ENCODE assay signal across 1 cellular context in the genomic region with DNA sequence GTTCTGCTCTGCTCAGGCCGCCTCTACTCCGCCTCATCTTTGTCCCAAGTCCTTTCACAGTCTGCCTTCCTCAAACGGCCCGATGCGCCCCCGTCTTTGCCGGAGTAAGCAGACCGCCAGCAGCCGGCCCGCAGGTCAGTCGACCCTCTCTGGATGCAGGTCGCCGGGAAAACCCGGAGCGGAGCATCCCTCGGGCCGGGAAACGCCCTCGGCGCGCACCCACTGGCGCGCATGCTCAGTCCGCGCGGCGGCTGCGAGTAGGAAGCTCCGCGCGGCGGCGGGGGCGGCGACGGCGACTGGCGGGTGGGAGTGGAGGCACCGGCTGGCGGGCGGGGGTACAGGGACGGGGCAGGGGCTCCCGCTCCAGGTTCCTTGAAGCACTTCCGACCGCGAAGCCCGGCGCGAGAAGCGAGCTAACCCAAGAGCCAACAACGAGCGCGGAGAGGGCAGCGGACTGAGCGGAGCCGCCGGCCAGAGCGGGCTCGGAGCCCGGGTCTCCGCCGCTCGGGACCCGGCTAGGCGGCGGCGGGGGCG.
TF ChIP-seq lines count a peak whose summit lies in the region.

LRRC1 (plus strand) TSS at position 286 of the 534 bp plus-strand sequence. CDS start 252 bp downstream, outside the sequence.

TF ChIP-seq in HepG2, 621 proteins besides CTCF, POLR2A, EP300 and RAD21 (continued from another document and continues in another):
- TF ChIP-seq ZNF614 (CRISPR knock-in tag; IDR thresholded peaks at IDR 0.05; ENCODE audit: borderline replicate concordance) (peak; percentile 24; the same call in 1 of the 2 replicates), MED1 (CRISPR knock-in tag; IDR thresholded peaks at IDR 0.05) (peak; percentile 85), ZNF556 (CRISPR knock-in tag; IDR thresholded peaks at IDR 0.05; ENCODE audit: borderline replicate concordance) (peak; percentile 77; the same call in 1 of the 2 replicates), MAFK (conservative IDR thresholded peaks at IDR 0.05 in 1 of 2, IDR thresholded peaks at IDR 0.05 in 1 of 2; ENCODE audit: low read length in 2 of 2) (0 out of 4 replicates have a peak, but pooled peaks of 1 of the 2 experiments have one; percentile 3), ZNF619 (CRISPR knock-in tag; IDR thresholded peaks at IDR 0.05) (peak; percentile 59; the same call in 1 of the 2 replicates), HMGXB3 (CRISPR knock-in tag; IDR thresholded peaks at IDR 0.05; ENCODE audit: borderline replicate concordance) (0 out of 2 replicates have a peak, but pooled peaks have one; percentile 22), ZNF761 (CRISPR knock-in tag; conservative IDR thresholded peaks at IDR 0.05) (no peak; the same call in 1 of the 2 replicates), ZNF34 (CRISPR knock-in tag; IDR thresholded peaks at IDR 0.05; ENCODE audit: borderline replicate concordance) (no peak), ZNF282 (IDR thresholded peaks at IDR 0.05; ENCODE audit: partially characterized antibody) (no peak), ZNF580 (CRISPR knock-in tag; IDR thresholded peaks at IDR 0.05; ENCODE audit: borderline replicate concordance, low read depth) (peak; percentile 94; the same call in 1 of the 2 replicates), HIVEP1 (CRISPR knock-in tag; IDR thresholded peaks at IDR 0.05) (peak; percentile 8; the same call in 1 of the 2 replicates), PBX2 (CRISPR knock-in tag; IDR thresholded peaks at IDR 0.05) (no peak), ZNF264 (CRISPR knock-in tag; IDR thresholded peaks at IDR 0.05) (peak; percentile 39; the same call in 1 of the 2 replicates), SATB2 (CRISPR knock-in tag; IDR thresholded peaks at IDR 0.05) (no peak; the same call in 1 of the 2 replicates), NR3C1 (CRISPR knock-in tag; IDR thresholded peaks at IDR 0.05) (no peak), KAT7 (CRISPR knock-in tag; IDR thresholded peaks at IDR 0.05; ENCODE audit: borderline replicate concordance) (no peak), ZFP1 (CRISPR knock-in tag; IDR thresholded peaks at IDR 0.05) (no peak), ZNF720 (CRISPR knock-in tag; IDR thresholded peaks at IDR 0.05) (no peak), RELA (CRISPR knock-in tag; IDR thresholded peaks at IDR 0.05) (peak; percentile 59), ONECUT2 (CRISPR knock-in tag; IDR thresholded peaks at IDR 0.05) (no peak; the same call in 1 of the 2 replicates), TCF7 (IDR thresholded peaks at IDR 0.05; ENCODE audit: low read depth) (no peak), ZNF234 (CRISPR knock-in tag; conservative IDR thresholded peaks at IDR 0.05) (peak; percentile 74; the same call in 1 of the 2 replicates), ZNF275 (CRISPR knock-in tag; IDR thresholded peaks at IDR 0.05; ENCODE audit: borderline replicate concordance) (peak; percentile 96), ASH2L (IDR thresholded peaks at IDR 0.05; ENCODE audit: insufficient read length, low read depth, low read length) (no peak), DRAP1 (CRISPR knock-in tag; IDR thresholded peaks at IDR 0.05) (peak; percentile 16; the same call in 1 of the 2 replicates), MTA1 (CRISPR knock-in tag; IDR thresholded peaks at IDR 0.05; ENCODE audit: borderline replicate concordance) (peak; percentile 28; the same call in 1 of the 2 replicates), ZNF713 (CRISPR knock-in tag; IDR thresholded peaks at IDR 0.05) (no peak), REPIN1 (CRISPR knock-in tag; IDR thresholded peaks at IDR 0.05; ENCODE audit: borderline replicate concordance, low read depth) (peak; percentile 74), ZNF670 (CRISPR knock-in tag; IDR thresholded peaks at IDR 0.05; ENCODE audit: borderline replicate concordance) (peak; percentile 92), IRF9 (CRISPR knock-in tag; IDR thresholded peaks at IDR 0.05; ENCODE audit: borderline replicate concordance) (peak; percentile 93), THAP11 (CRISPR knock-in tag; IDR thresholded peaks at IDR 0.05) (peak; percentile 79), ZNF746 (CRISPR knock-in tag; IDR thresholded peaks at IDR 0.05) (no peak), ZNF180 (CRISPR knock-in tag; IDR thresholded peaks at IDR 0.05; ENCODE audit: borderline replicate concordance, low read depth) (no peak), ZNF205 (CRISPR knock-in tag; IDR thresholded peaks at IDR 0.05) (no peak), ETV6 (CRISPR knock-in tag; conservative IDR thresholded peaks at IDR 0.05) (no peak; the same call in 1 of the 2 replicates), ZFP90 (CRISPR knock-in tag; IDR thresholded peaks at IDR 0.05; ENCODE audit: borderline replicate concordance) (0 out of 2 replicates have a peak, but pooled peaks have one; percentile 23), ZNF703 (CRISPR knock-in tag; IDR thresholded peaks at IDR 0.05; ENCODE audit: borderline replicate concordance) (no peak; the same call in 1 of the 2 replicates), ZKSCAN8 (CRISPR knock-in tag; IDR thresholded peaks at IDR 0.05; ENCODE audit: borderline replicate concordance) (peak; percentile 62; the same call in 1 of the 2 replicates), SRY (CRISPR knock-in tag; IDR thresholded peaks at IDR 0.05) (no peak; the same call in 1 of the 2 replicates), RFXANK (CRISPR knock-in tag; IDR thresholded peaks at IDR 0.05) (0 out of 2 replicates have a peak, but pooled peaks have one; percentile 26), ISX (CRISPR knock-in tag; conservative IDR thresholded peaks at IDR 0.05) (no peak; the same call in 1 of the 2 replicates), PPARG (CRISPR knock-in tag; conservative IDR thresholded peaks at IDR 0.05) (peak; percentile 13; the same call in 1 of the 2 replicates), ZNF768 (CRISPR knock-in tag; IDR thresholded peaks at IDR 0.05) (peak; percentile 60), SOX5 (CRISPR knock-in tag; IDR thresholded peaks at IDR 0.05; ENCODE audit: borderline replicate concordance) (peak; percentile 28; the same call in 1 of the 2 replicates), ZBTB7A (CRISPR knock-in tag; IDR thresholded peaks at IDR 0.05) (0 out of 2 replicates have a peak, but pooled peaks have one; percentile 57), KMT2A (CRISPR knock-in tag; IDR thresholded peaks at IDR 0.05) (peak; percentile 78), TOPORS (CRISPR knock-in tag; IDR thresholded peaks at IDR 0.05) (0 out of 2 replicates have a peak, but pooled peaks have one; percentile 42)
- TF ChIP-seq, protein P1, sequence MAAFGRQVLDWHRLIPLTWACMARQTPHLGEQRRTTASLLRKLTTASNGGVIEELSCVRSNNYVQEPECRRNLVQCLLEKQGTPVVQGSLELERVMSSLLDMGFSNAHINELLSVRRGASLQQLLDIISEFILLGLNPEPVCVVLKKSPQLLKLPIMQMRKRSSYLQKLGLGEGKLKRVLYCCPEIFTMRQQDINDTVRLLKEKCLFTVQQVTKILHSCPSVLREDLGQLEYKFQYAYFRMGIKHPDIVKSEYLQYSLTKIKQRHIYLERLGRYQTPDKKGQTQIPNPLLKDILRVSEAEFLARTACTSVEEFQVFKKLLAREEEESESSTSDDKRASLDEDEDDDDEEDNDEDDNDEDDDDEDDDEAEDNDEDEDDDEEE (CRISPR knock-in tag; IDR thresholded peaks at IDR 0.05): peak; percentile 82
- TF ChIP-seq, protein P2, sequence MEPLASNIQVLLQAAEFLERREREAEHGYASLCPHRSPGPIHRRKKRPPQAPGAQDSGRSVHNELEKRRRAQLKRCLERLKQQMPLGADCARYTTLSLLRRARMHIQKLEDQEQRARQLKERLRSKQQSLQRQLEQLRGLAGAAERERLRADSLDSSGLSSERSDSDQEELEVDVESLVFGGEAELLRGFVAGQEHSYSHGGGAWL (CRISPR knock-in tag; IDR thresholded peaks at IDR 0.05): peak; percentile 59
- TF ChIP-seq, protein P3, sequence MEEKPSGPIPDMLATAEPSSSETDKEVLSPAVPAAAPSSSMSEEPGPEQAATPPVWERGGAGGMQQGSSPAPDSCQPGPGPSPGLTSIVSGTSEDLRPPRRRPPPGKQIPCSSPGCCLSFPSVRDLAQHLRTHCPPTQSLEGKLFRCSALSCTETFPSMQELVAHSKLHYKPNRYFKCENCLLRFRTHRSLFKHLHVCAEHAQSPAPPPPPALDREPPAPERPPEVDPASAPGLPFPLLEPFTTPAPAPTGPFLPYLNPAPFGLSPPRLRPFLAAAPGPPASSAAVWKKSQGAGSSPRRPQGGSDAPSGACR (CRISPR knock-in tag; IDR thresholded peaks at IDR 0.05): 0 out of 2 replicates have a peak, but pooled peaks have one; percentile 44
- TF ChIP-seq, protein P4, sequence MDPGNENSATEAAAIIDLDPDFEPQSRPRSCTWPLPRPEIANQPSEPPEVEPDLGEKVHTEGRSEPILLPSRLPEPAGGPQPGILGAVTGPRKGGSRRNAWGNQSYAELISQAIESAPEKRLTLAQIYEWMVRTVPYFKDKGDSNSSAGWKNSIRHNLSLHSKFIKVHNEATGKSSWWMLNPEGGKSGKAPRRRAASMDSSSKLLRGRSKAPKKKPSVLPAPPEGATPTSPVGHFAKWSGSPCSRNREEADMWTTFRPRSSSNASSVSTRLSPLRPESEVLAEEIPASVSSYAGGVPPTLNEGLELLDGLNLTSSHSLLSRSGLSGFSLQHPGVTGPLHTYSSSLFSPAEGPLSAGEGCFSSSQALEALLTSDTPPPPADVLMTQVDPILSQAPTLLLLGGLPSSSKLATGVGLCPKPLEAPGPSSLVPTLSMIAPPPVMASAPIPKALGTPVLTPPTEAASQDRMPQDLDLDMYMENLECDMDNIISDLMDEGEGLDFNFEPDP (CRISPR knock-in tag; conservative IDR thresholded peaks at IDR 0.05): no peak
